In the genomic region with DNA sequence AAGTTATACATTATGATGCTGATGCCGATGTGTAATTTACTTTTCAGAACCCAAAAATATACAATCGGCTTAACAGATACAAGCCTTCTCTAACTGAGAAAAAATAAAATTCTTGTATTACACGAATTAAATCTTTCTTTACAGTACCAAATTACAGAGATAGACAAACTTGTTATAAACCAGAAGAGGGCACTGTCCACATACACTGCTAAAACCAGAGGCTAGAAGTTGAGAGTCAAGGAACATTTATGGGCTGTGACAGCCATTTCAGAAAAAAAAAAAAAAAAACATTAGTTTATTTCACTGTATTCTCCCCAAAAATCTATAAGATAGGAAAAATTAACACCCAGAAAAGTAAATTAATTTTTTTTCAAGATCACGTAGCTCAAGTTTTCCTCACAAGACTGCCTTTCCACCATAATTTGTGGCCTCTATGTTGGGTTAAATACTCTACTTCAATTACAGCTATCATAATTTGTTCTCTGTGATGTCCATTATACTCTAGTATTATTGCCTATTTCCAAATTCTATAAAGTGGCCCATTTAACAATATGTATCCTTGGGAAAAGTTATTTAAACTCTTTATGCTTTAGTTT, we compare ENCODE assay signal across 9 cellular contexts. TPM values are rescaled to one million over a fixed set of nuclear protein-coding genes. Genes with fewer than 3 reads are reported as not detected.
DNase-seq lines count a peak whose midpoint lies in the region; ATAC-seq and TF ChIP-seq lines count a peak whose summit lies in the region.
"Had no signal": no experiment of that assay in that cellular context is flagged by ENCODE, and none has a peak within 500 bp of the region (broad histone marks: within the 10 kb centered on the region; RNA-seq: fewer than 3 reads in every experiment).

No MANE protein-coding gene starts in this region.

- H4K20me1 ChIP-seq in DND-41 (ENCODE audit: insufficient read depth, low read length) = no peaks in the 10 kb centered on the region

- no peak overlapping the region for H3K27ac ChIP-seq in DND-41 (ENCODE audit: low read length)
- H3K27ac ChIP-seq in HEK293 (ENCODE audit: extremely low read depth, low read depth, low read length) = no peak overlapping the region
- H3K27ac ChIP-seq in right lobe of liver = no peak overlapping the region

- ATAC-seq in DND-41 (ENCODE audit: insufficient read depth, low read depth) (peak; percentile 58; the same call in 1 of the 3 replicates), right lobe of liver (peak; percentile 69 to 84 (median 74))

- intact Hi-C loops in right lobe of liver (cut with DNase I) = loop anchor here in 1 of 2 donors (5.0 kb wide), 1 partner anchor 295 kb away; no protein-coding TSS in a partner anchor

- no peaks in the 10 kb centered on the region for H3K9me3 Mint-ChIP-seq in chondrocyte (ENCODE audit: low read depth)

- TF ChIP-seq CTCF in DND-41 (IDR thresholded peaks at IDR 0.05; ENCODE audit: borderline replicate concordance, extremely low read depth, low read length, poor library complexity, severe bottlenecking) (peak; percentile 45), HEK293 (tag by site-specific recombination; IDR thresholded peaks at IDR 0.05) (no peak), chondrocyte (IDR thresholded peaks at IDR 0.05) (peak; percentile 91), right lobe of liver (IDR thresholded peaks at IDR 0.05) (peak; percentile 57 to 62 (median 60))

- no peak for TF ChIP-seq POLR2A in right lobe of liver (IDR thresholded peaks at IDR 0.05)

- H3K4me3 ChIP-seq in DND-41 (ENCODE audit: low read depth in 1 of 2, low read length in 2 of 2) (no peak overlapping the region), HEK293 (ENCODE audit: low read depth, low read length) (no peak overlapping the region), right lobe of liver (no peak overlapping the region)

- peaks cover 9% of the 10 kb centered on the region for H3K4me1 Mint-ChIP-seq in chondrocyte (ENCODE audit: low read depth)

- POLR2A ChIA-PET in HEK293 (lab: Yijun Ruan, JAX) = no interaction called here

- no peaks in the 10 kb centered on the region for H3K36me3 Mint-ChIP-seq in chondrocyte (ENCODE audit: low read depth)

- no peak overlapping the region for H3K4me2 ChIP-seq in DND-41 (ENCODE audit: insufficient read depth, low read length)

- CTCF ChIA-PET in HEK293 (lab: Yijun Ruan, JAX) = interaction anchor here (0.6 to 4.7 kb wide), 34 partner anchors 10 to 1709 kb away, joined by 3 to 74 read pairs (median 4); a partner anchor contains a TSS

- H3K27me3 ChIP-seq in DND-41 (ENCODE audit: insufficient read depth, low read length, poor library complexity) (peaks cover 3% of the 10 kb centered on the region), right lobe of liver (no peaks in the 10 kb centered on the region)

- H3K36me3 ChIP-seq in DND-41 (ENCODE audit: insufficient read depth, low read length) = no peaks in the 10 kb centered on the region
- no peaks in the 10 kb centered on the region for H3K36me3 ChIP-seq in HEK293 (ENCODE audit: control insufficient read depth in 2 of 2, insufficient read depth in 1 of 2, low read length in 2 of 2)
- no peaks in the 10 kb centered on the region for H3K36me3 ChIP-seq in right lobe of liver

- H3K4me1 ChIP-seq in DND-41 (ENCODE audit: insufficient read depth, low read length) (no peaks in the 10 kb centered on the region), HEK293 (ENCODE audit: control insufficient read depth, insufficient read depth, low read length) (no peaks in the 10 kb centered on the region), right lobe of liver (no peaks in the 10 kb centered on the region)

- no peaks in the 10 kb centered on the region for H3K27me3 Mint-ChIP-seq in chondrocyte (ENCODE audit: low read depth)

- no peak overlapping the region for H2AFZ ChIP-seq in DND-41 (ENCODE audit: low read depth, low read length)

- WGBS in right lobe of liver (ENCODE audit: insufficient coverage, low coverage, low lambda C conversion rate, missing lambda C conversion rate) = 34% methylated on average over 4 of the region's 4 CpGs

- no peaks in the 10 kb centered on the region for H3K79me2 ChIP-seq in DND-41 (ENCODE audit: insufficient read depth, low read length)

- no peak overlapping the region for H3K27ac Mint-ChIP-seq in chondrocyte (ENCODE audit: unreplicated experiment)

- H3K9me3 ChIP-seq in DND-41 (ENCODE audit: insufficient read depth, low read length, severe bottlenecking) = no peaks in the 10 kb centered on the region
- no peaks in the 10 kb centered on the region for H3K9me3 ChIP-seq in HEK293 (ENCODE audit: control insufficient read depth, insufficient read depth, low read depth, low read length)
- H3K9me3 ChIP-seq in right lobe of liver = no peaks in the 10 kb centered on the region

- H3K4me3 Mint-ChIP-seq in chondrocyte (ENCODE audit: unreplicated experiment) = no peak overlapping the region

- no peak overlapping the region for H3K9ac ChIP-seq in DND-41 (ENCODE audit: low read depth, low read length)

- DNase-seq in DND-41 (no peak), NCI-H510A treated with DMSO at 0.1 percent for 48 hours (lab: John Stamatoyannopoulos, UW) (peak; percentile 62), chondrocyte (ENCODE audit: low spot score) (no peak), right lobe of liver (no peak), NCI-H2196 (lab: John Stamatoyannopoulos, UW; ENCODE audit: unreplicated experiment) (no peak), middle frontal gyrus (ENCODE audit: extremely low spot score, low spot score) (no peak)
- DNase-seq in stimulated activated naive CD4-positive, alpha-beta T cell treated with Interleukin-2 at 50 U/mL for 16 hours (lab: John Stamatoyannopoulos, UW) = no peak

TF ChIP-seq in HEK293, 187 proteins besides CTCF, POLR2A, EP300 and RAD21 (continues in another document):
- TF ChIP-seq ZNF776 (tag by site-specific recombination; IDR thresholded peaks at IDR 0.05; ENCODE audit: borderline replicate concordance) (no peak), ZNF214 (tag by site-specific recombination; IDR thresholded peaks at IDR 0.05; ENCODE audit: borderline replicate concordance) (no peak), ZNF654 (tag by site-specific recombination; IDR thresholded peaks at IDR 0.05; ENCODE audit: low read depth) (peak; percentile 69), ZNF112 (tag by site-specific recombination; IDR thresholded peaks at IDR 0.05) (no peak), OSR2 (tag by site-specific recombination; IDR thresholded peaks at IDR 0.05) (no peak), ZNF184 (tag by site-specific recombination; IDR thresholded peaks at IDR 0.05) (no peak), ZNF266 (tag by site-specific recombination; IDR thresholded peaks at IDR 0.05; ENCODE audit: low read depth) (no peak), ZNF544 (tag by site-specific recombination; IDR thresholded peaks at IDR 0.05) (no peak), ZNF837 (tag by site-specific recombination; IDR thresholded peaks at IDR 0.05) (no peak), ZNF768 (tag by site-specific recombination; IDR thresholded peaks at IDR 0.05) (no peak)
- TF ChIP-seq, protein P1, sequence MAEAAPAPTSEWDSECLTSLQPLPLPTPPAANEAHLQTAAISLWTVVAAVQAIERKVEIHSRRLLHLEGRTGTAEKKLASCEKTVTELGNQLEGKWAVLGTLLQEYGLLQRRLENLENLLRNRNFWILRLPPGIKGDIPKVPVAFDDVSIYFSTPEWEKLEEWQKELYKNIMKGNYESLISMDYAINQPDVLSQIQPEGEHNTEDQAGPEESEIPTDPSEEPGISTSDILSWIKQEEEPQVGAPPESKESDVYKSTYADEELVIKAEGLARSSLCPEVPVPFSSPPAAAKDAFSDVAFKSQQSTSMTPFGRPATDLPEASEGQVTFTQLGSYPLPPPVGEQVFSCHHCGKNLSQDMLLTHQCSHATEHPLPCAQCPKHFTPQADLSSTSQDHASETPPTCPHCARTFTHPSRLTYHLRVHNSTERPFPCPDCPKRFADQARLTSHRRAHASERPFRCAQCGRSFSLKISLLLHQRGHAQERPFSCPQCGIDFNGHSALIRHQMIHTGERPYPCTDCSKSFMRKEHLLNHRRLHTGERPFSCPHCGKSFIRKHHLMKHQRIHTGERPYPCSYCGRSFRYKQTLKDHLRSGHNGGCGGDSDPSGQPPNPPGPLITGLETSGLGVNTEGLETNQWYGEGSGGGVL (tag by site-specific recombination; IDR thresholded peaks at IDR 0.05) = no peak
- TF ChIP-seq, protein P2, sequence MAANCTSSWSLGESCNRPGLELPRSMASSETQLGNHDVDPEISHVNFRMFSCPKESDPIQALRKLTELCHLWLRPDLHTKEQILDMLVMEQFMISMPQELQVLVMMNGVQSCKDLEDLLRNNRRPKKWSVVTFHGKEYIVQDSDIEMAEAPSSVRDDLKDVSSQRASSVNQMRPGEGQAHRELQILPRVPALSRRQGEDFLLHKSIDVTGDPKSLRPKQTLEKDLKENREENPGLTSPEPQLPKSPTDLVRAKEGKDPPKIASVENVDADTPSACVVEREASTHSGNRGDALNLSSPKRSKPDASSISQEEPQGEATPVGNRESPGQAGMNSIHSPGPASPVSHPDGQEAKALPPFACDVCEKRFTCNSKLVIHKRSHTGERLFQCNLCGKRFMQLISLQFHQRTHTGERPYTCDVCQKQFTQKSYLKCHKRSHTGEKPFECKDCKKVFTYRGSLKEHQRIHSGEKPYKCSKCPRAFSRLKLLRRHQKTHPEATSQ (tag by site-specific recombination; IDR thresholded peaks at IDR 0.05) = no peak
- TF ChIP-seq, protein P3, sequence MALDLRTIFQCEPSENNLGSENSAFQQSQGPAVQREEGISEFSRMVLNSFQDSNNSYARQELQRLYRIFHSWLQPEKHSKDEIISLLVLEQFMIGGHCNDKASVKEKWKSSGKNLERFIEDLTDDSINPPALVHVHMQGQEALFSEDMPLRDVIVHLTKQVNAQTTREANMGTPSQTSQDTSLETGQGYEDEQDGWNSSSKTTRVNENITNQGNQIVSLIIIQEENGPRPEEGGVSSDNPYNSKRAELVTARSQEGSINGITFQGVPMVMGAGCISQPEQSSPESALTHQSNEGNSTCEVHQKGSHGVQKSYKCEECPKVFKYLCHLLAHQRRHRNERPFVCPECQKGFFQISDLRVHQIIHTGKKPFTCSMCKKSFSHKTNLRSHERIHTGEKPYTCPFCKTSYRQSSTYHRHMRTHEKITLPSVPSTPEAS (tag by site-specific recombination; IDR thresholded peaks at IDR 0.05) = no peak
- TF ChIP-seq, protein P4, sequence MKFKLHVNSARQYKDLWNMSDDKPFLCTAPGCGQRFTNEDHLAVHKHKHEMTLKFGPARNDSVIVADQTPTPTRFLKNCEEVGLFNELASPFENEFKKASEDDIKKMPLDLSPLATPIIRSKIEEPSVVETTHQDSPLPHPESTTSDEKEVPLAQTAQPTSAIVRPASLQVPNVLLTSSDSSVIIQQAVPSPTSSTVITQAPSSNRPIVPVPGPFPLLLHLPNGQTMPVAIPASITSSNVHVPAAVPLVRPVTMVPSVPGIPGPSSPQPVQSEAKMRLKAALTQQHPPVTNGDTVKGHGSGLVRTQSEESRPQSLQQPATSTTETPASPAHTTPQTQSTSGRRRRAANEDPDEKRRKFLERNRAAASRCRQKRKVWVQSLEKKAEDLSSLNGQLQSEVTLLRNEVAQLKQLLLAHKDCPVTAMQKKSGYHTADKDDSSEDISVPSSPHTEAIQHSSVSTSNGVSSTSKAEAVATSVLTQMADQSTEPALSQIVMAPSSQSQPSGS (tag by site-specific recombination; IDR thresholded peaks at IDR 0.05; ENCODE audit: low read depth) = no peak

RNA-seq across cellular contexts. Expression of a gene that starts 12.0 kb away (rescaled TPM):
- not detected in 3 replicates for total RNA-seq in chondrocyte
- under 1 TPM in 2 of 6 experiments, not detected in 4; 0.11 to 0.50 TPM for total RNA-seq in right lobe of liver
- total RNA-seq: skeletal muscle tissue had no signal
